8 cellular contexts compared by ENCODE assay signal in the genomic region with DNA sequence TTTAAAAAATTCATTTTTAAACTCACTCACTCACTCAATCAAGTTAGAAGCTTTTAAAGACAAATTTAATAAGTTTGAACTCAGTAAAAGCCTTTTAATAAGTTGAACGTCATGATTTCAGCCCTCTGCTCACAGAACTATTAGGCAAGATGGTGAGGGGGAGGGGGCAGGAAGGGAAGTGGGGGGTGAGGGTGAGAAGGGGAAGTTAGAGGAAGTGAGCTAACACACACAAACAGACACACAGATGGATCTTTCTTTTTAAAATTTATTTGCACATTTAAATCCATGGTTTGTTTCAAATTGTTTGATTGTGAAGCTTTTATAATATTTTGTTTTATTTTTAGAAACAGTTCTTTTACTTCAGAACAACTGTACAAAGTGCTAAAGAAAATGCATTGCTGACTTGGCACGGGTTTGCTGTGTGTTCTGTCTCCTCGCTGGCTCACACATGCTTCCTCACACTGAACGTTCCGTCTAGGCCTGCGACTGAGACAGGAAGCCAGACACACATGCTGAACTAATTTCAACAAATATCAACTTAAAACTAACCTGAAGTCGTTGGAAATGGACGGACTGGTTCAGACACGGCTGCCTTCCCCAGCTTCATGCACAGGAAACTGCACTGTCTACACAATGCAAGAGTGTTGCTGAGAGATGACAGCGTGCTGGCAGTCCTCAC. TPM values are rescaled to one million over a fixed set of nuclear protein-coding genes. Genes with fewer than 3 reads are reported as not detected.
DNase-seq lines count a peak whose midpoint lies in the region; ATAC-seq and TF ChIP-seq lines count a peak whose summit lies in the region.

No MANE protein-coding gene starts in this region.

- peak overlapping the region; percentile 37 for H3K27ac ChIP-seq in duodenal mucosa (ENCODE audit: low read depth, low read length)
- H3K27ac ChIP-seq in naive thymus-derived CD4-positive, alpha-beta T cell (ENCODE audit: low read depth, low read length), result peak overlapping the region; percentile 83
- no peak overlapping the region for H3K27ac ChIP-seq in WERI-Rb-1

- H3K27me3 ChIP-seq in duodenal mucosa (ENCODE audit: control insufficient read depth in 1 of 2, insufficient read depth in 2 of 2, low read length in 2 of 2), result peaks cover 6 to 8% of the 10 kb centered on the region in 2 donors
- H3K27me3 ChIP-seq in naive thymus-derived CD4-positive, alpha-beta T cell (ENCODE audit: control insufficient read depth in 2 of 2, insufficient read depth in 2 of 2, low read length in 2 of 2), result no peaks in the 10 kb centered on the region
- H3K27me3 ChIP-seq in WERI-Rb-1 (ENCODE audit: insufficient read depth, low read depth, severe bottlenecking), result no peaks in the 10 kb centered on the region

- ATAC-seq in activated B cell treated with CpG ODN at 0.5 μM for 24 hours (ENCODE audit: low read depth) (peak; percentile 81), GM18867 (IDR thresholded peaks at IDR 0.05; ENCODE audit: unreplicated experiment) (no peak)
- ATAC-seq in naive thymus-derived CD4-positive, alpha-beta T cell, result peak; percentile 88

- intact Hi-C loops in activated B cell treated with CpG ODN at 0.5 μM for 24 hours (cut with micrococcal nuclease), result loop anchor here (1.0 to 10.0 kb wide), 5 partner anchors 8 to 1497 kb away; partner anchors contain the start of genes PMEPA1 and ZBP1
- intact Hi-C loops in naive thymus-derived CD4-positive, alpha-beta T cell (cut with micrococcal nuclease), result loop anchor here (1.0 to 10.0 kb wide), 7 partner anchors 9 to 1267 kb away; partner anchors contain the start of genes PMEPA1 (in 1 of the 2), RAB22A (in 1 of the 2), STX16 (in 1 of the 2) and VAPB (in 1 of the 2)

- H3K9ac ChIP-seq in duodenal mucosa (ENCODE audit: low read depth in 1 of 2, low read length in 2 of 2), result no peak overlapping the region

- peaks cover 6 to 10% of the 10 kb centered on the region in 2 donors for H3K4me1 ChIP-seq in duodenal mucosa (ENCODE audit: control insufficient read depth in 1 of 2, insufficient read depth in 2 of 2, low read length in 2 of 2)
- peaks cover 40 to 52% of the 10 kb centered on the region in 2 donors for H3K4me1 ChIP-seq in naive thymus-derived CD4-positive, alpha-beta T cell (ENCODE audit: control insufficient read depth in 2 of 2, insufficient read depth in 2 of 2, low read length in 2 of 2)

- H3K36me3 Mint-ChIP-seq in HFFc6 (ENCODE audit: low read depth), result no peaks in the 10 kb centered on the region; the same call in 1 of the 2 replicates
- peaks cover 30% of the 10 kb centered on the region for H3K36me3 Mint-ChIP-seq in activated B cell treated with CpG ODN at 0.5 μM for 24 hours (ENCODE audit: low read depth)
- H3K36me3 Mint-ChIP-seq in naive thymus-derived CD4-positive, alpha-beta T cell, result peaks cover 6 to 38% (median 30%) of the 10 kb centered on the region in 5 donors

- H3K9me3 Mint-ChIP-seq in HFFc6 (no peaks in the 10 kb centered on the region), activated B cell treated with CpG ODN at 0.5 μM for 24 hours (peaks cover 8% of the 10 kb centered on the region)
- peaks cover 3 to 19% (median 12%) of the 10 kb centered on the region in 11 donors for H3K9me3 Mint-ChIP-seq in naive thymus-derived CD4-positive, alpha-beta T cell

- peaks cover 0 to 6% of the 10 kb centered on the region in 2 donors for H3K9me3 ChIP-seq in duodenal mucosa (ENCODE audit: control insufficient read depth in 1 of 2, low read length in 2 of 2)
- peaks cover 0 to 11% (median 10%) of the 10 kb centered on the region in 3 experiments for H3K9me3 ChIP-seq in naive thymus-derived CD4-positive, alpha-beta T cell (ENCODE audit: control insufficient read depth in 2 of 3, low read length in 3 of 3)
- H3K9me3 ChIP-seq in WERI-Rb-1 (ENCODE audit: severe bottlenecking), result no peaks in the 10 kb centered on the region

- H3K27me3 Mint-ChIP-seq in HFFc6 (ENCODE audit: insufficient read depth), result peaks cover 21% of the 10 kb centered on the region
- H3K27me3 Mint-ChIP-seq in activated B cell treated with CpG ODN at 0.5 μM for 24 hours, result peaks cover 10% of the 10 kb centered on the region
- H3K27me3 Mint-ChIP-seq in naive thymus-derived CD4-positive, alpha-beta T cell, result peaks cover 0 to 51% (median 0%) of the 10 kb centered on the region in 5 donors

- H3K27ac Mint-ChIP-seq in HFFc6 (peak overlapping the region; percentile 64), activated B cell treated with CpG ODN at 0.5 μM for 24 hours (peak overlapping the region; percentile 98)
- H3K27ac Mint-ChIP-seq in naive thymus-derived CD4-positive, alpha-beta T cell, result peak overlapping the region; percentile 92 to 100 (median 98)

- H3K4me3 Mint-ChIP-seq in HFFc6 (peak overlapping the region; percentile 68), activated B cell treated with CpG ODN at 0.5 μM for 24 hours (peak overlapping the region; percentile 81)
- H3K4me3 Mint-ChIP-seq in naive thymus-derived CD4-positive, alpha-beta T cell, result peak overlapping the region; percentile 85 to 97 (median 91)

- DNase-seq in HFFc6 (peak; percentile 13), activated B cell treated with CpG ODN at 0.5 μM for 24 hours (no peak), SW 1271 (lab: John Stamatoyannopoulos, UW) (no peak), GM19238 (ENCODE audit: insufficient read length, low spot score) (no peak), WERI-Rb-1 (no peak)
- DNase-seq in naive thymus-derived CD4-positive, alpha-beta T cell, result peak in 7 of 9 donors; percentile 62 to 81 (median 71)

- TF ChIP-seq CTCF in HFFc6 (IDR thresholded peaks at IDR 0.05) (no peak), activated B cell treated with CpG ODN at 0.5 μM for 24 hours (IDR thresholded peaks at IDR 0.05) (no peak), WERI-Rb-1 (IDR thresholded peaks at IDR 0.05; ENCODE audit: low read depth, low read length) (no peak)

- CTCF ChIA-PET in activated B cell treated with CpG ODN at 0.5 μM for 24 hours (lab: Charles Lee), result interaction anchor here (1.1 to 5.0 kb wide), 5 partner anchors 9 to 459 kb away, joined by 3 to 30 read pairs (median 3); no protein-coding TSS in a partner anchor
- CTCF ChIA-PET in naive thymus-derived CD4-positive, alpha-beta T cell (lab: Charles Lee), result interaction anchor here (0.7 to 4.8 kb wide), 7 partner anchors 8 to 1043 kb away, joined by 3 to 38 read pairs (median 3); partner anchors contain the start of gene ZBP1

- H3K36me3 ChIP-seq in duodenal mucosa (ENCODE audit: control insufficient read depth in 1 of 2, insufficient read depth in 2 of 2, low read length in 2 of 2) (no peaks in the 10 kb centered on the region), WERI-Rb-1 (no peaks in the 10 kb centered on the region)
- peaks cover 0 to 8% (median 0%) of the 10 kb centered on the region in 3 experiments for H3K36me3 ChIP-seq in naive thymus-derived CD4-positive, alpha-beta T cell (ENCODE audit: control insufficient read depth in 2 of 3, insufficient read depth in 3 of 3, low read length in 3 of 3)

- POLR2A ChIA-PET in activated B cell treated with CpG ODN at 0.5 μM for 24 hours (lab: Charles Lee), result interaction anchor here (0.6 to 5.3 kb wide), 12 partner anchors 8 to 679 kb away, joined by 3 to 188 read pairs (median 6); partner anchors contain the start of genes PMEPA1, RBM38 and ZBP1
- POLR2A ChIA-PET in naive thymus-derived CD4-positive, alpha-beta T cell (lab: Charles Lee), result interaction anchor here (0.9 to 6.8 kb wide), 13 partner anchors 10 to 588 kb away, joined by 3 to 175 read pairs (median 7); partner anchors contain the start of genes PMEPA1, RBM38 and ZBP1

- H3K4me3 ChIP-seq in duodenal mucosa (ENCODE audit: low read depth in 1 of 2, low read length in 2 of 2) (peak overlapping the region in 1 of 2 donors; percentile 22), WERI-Rb-1 (ENCODE audit: low read depth, low read length) (no peak overlapping the region)
- H3K4me3 ChIP-seq in naive thymus-derived CD4-positive, alpha-beta T cell (ENCODE audit: low read length), result peak overlapping the region; percentile 49

- H3K4me1 Mint-ChIP-seq in HFFc6 (ENCODE audit: low read depth), result peaks cover 9% of the 10 kb centered on the region
- H3K4me1 Mint-ChIP-seq in activated B cell treated with CpG ODN at 0.5 μM for 24 hours, result peaks cover 39% of the 10 kb centered on the region
- peaks cover 37 to 94% (median 79%) of the 10 kb centered on the region in 7 donors for H3K4me1 Mint-ChIP-seq in naive thymus-derived CD4-positive, alpha-beta T cell

RNA-seq across cellular contexts. Expression of gene ZBP1, which starts 7.9 kb away (rescaled TPM):
- not detected for total RNA-seq in HFFc6 (2021; fragmentation: NEBNext Ultra II Directional; extraction: Animal tissue kit (Norgen Biotek cat#: 25700))
- total RNA-seq in activated B cell treated with CpG ODN at 0.5 μM for 24 hours, result 16.5 and 17.8 TPM in 2 replicates
- total RNA-seq in naive thymus-derived CD4-positive, alpha-beta T cell, result 10 to 100 TPM in 4 of 5 experiments, 1 to 10 TPM in 1; 9.4 to 27.9 (median 14.2) TPM
- 1 to 10 TPM; 5.9 to 7.2 TPM for polyA plus RNA-seq in naive thymus-derived CD4-positive, alpha-beta T cell

Comparison
In these comparisons a context has a peak if more than half of its experiments do, and no peak if none do; other contexts are left out.
1. DNase-seq: peak in HFFc6 (single experiment) and naive thymus-derived CD4-positive, alpha-beta T cell (7 of 9); none in activated B cell treated with CpG ODN at 0.5 μM for 24 hours (single experiment), SW 1271 (0 of 2), GM19238 (single experiment) and WERI-Rb-1 (single experiment).
2. RNA of gene ZBP1, which starts 7.9 kb away (total RNA-seq): 16.5 to 17.8 TPM in activated B cell treated with CpG ODN at 0.5 μM for 24 hours and 9.4 to 27.9 TPM in naive thymus-derived CD4-positive, alpha-beta T cell; not detected in HFFc6; every median in the first group is over 10 times any median in the second.
3. Peak in every context shown above with its lines, with median percentiles within 50 percentile points of each other: H3K27ac Mint-ChIP-seq and H3K4me3 Mint-ChIP-seq.